In the genomic region with DNA sequence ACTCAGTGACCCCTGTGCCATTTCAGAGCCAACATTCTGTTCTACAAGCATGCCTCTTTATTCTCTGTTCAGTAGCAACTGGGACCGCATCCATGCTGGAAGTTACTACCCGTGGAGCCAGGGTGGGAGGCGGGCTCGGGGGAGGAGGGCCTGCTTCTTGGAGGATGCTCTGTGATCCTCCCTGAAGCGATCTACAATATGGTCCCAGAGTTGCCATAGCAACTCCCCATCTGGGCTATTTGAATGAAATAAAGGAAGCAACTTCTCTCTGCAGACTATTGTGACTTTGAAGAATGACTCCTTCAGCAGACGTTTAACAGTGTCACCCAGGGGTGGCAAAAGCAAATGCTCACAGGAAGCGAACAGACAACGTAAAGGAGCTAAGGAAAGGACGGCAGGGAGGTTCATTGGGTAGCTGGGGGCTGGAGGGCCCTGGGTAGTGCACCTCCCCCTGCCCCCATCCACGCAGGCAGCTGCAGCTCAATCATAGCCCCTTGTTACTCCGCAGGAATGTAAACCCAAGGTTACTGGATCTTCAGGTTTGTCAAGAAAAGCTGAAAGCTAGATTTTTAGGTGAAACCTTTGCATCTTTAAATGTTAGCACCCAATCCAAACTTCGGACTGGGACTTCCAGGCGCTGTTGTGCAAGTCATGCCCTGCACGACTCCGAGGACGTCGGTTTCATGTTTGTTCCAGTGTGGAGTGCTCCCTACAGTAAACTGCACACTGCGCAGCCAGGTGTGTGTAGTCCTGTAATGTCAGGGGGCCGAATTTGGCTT, we compare ENCODE assay signal across 15 cellular contexts. TPM values are rescaled to one million over a fixed set of nuclear protein-coding genes. Genes with fewer than 3 reads are reported as not detected.
A peak's percentile ranks its signal among the peaks of the same experiment; 100 is the strongest.
DNase-seq lines count a peak whose midpoint lies in the region; ATAC-seq and TF ChIP-seq lines count a peak whose summit lies in the region.
"Had no signal": no experiment of that assay in that cellular context is flagged by ENCODE, and none has a peak within 500 bp of the region (broad histone marks: within the 10 kb centered on the region; RNA-seq: fewer than 3 reads in every experiment).

No MANE protein-coding gene starts in this region.

- peaks cover 32% of the 10 kb centered on the region for H3K27me3 ChIP-seq in foreskin keratinocyte
- H3K27me3 ChIP-seq: right atrium auricular region, transverse colon had no signal

- no peak overlapping the region for H3K4me3 Mint-ChIP-seq in activated CD8-positive, alpha-beta T cell treated with anti-CD3 and anti-CD28 coated beads, Interleukin-2, amount 10 ng/mL, durations not matched to agents 7 days and 5 days
- no peak overlapping the region for H3K4me3 Mint-ChIP-seq in activated CD8-positive, alpha-beta T cell treated with anti-CD3 and anti-CD28 coated beads for 36 hours
- H3K4me3 Mint-ChIP-seq in immature natural killer cell = no peak overlapping the region

- peak overlapping the region; percentile 53 for H3K27ac Mint-ChIP-seq in activated CD8-positive, alpha-beta T cell treated with anti-CD3 and anti-CD28 coated beads, Interleukin-2, amount 10 ng/mL, durations not matched to agents 7 days and 5 days
- H3K27ac Mint-ChIP-seq in activated CD8-positive, alpha-beta T cell treated with anti-CD3 and anti-CD28 coated beads for 36 hours = no peak overlapping the region
- H3K27ac Mint-ChIP-seq in immature natural killer cell = no peak overlapping the region

- TF ChIP-seq CTCF in activated CD8-positive, alpha-beta T cell treated with anti-CD3 and anti-CD28 coated beads for 36 hours (IDR thresholded peaks at IDR 0.05) = no peak
- no peak for TF ChIP-seq CTCF in foreskin keratinocyte (conservative IDR thresholded peaks at IDR 0.05)

- no peaks in the 10 kb centered on the region for H3K9me3 Mint-ChIP-seq in activated CD8-positive, alpha-beta T cell treated with anti-CD3 and anti-CD28 coated beads, Interleukin-2, amount 10 ng/mL, durations not matched to agents 7 days and 5 days (ENCODE audit: insufficient read depth)
- no peaks in the 10 kb centered on the region for H3K9me3 Mint-ChIP-seq in activated CD8-positive, alpha-beta T cell treated with anti-CD3 and anti-CD28 coated beads for 36 hours
- H3K9me3 Mint-ChIP-seq in immature natural killer cell = no peaks in the 10 kb centered on the region

- no peak for ATAC-seq in activated CD8-positive, alpha-beta T cell treated with anti-CD3 and anti-CD28 coated beads, Interleukin-2, amount 10 ng/mL, durations not matched to agents 7 days and 5 days
- no peak for ATAC-seq in activated CD8-positive, alpha-beta T cell treated with anti-CD3 and anti-CD28 coated beads for 36 hours
- ATAC-seq in foreskin keratinocyte = peak; percentile 21
- ATAC-seq: SK-N-SH treated with all-trans-retinoic acid at 6 μM for 48 hours had no signal

- H3K4me1 Mint-ChIP-seq in activated CD8-positive, alpha-beta T cell treated with anti-CD3 and anti-CD28 coated beads, Interleukin-2, amount 10 ng/mL, durations not matched to agents 7 days and 5 days (ENCODE audit: low read depth) = peaks cover 35% of the 10 kb centered on the region
- H3K4me1 Mint-ChIP-seq in activated CD8-positive, alpha-beta T cell treated with anti-CD3 and anti-CD28 coated beads for 36 hours (ENCODE audit: low read depth) = peaks cover 29% of the 10 kb centered on the region
- H3K4me1 Mint-ChIP-seq in immature natural killer cell = peaks cover 5 to 20% of the 10 kb centered on the region in 2 donors

- H3K4me1 ChIP-seq in foreskin keratinocyte = no peaks in the 10 kb centered on the region
- H3K4me1 ChIP-seq: right atrium auricular region had no signal

- CTCF ChIA-PET in activated CD8-positive, alpha-beta T cell treated with anti-CD3 and anti-CD28 coated beads, Interleukin-2, amount 10 ng/mL, durations not matched to agents 7 days and 5 days (lab: Charles Lee) = interaction anchor here (0.6 to 11.7 kb wide), 7 partner anchors 12 to 183 kb away, joined by 3 to 172 read pairs (median 5); no protein-coding TSS in a partner anchor
- CTCF ChIA-PET in activated CD8-positive, alpha-beta T cell treated with anti-CD3 and anti-CD28 coated beads for 36 hours (lab: Charles Lee) = interaction anchor here (0.9 to 2.3 kb wide), 4 partner anchors 9 to 67 kb away, joined by 3 to 16 read pairs (median 10); no protein-coding TSS in a partner anchor

- no peak overlapping the region for H3K27ac ChIP-seq in foreskin keratinocyte
- H3K27ac ChIP-seq: KMS-11, right atrium auricular region, transverse colon had no signal

- POLR2A ChIA-PET in activated CD8-positive, alpha-beta T cell treated with anti-CD3 and anti-CD28 coated beads, Interleukin-2, amount 10 ng/mL, durations not matched to agents 7 days and 5 days (lab: Charles Lee) = interaction anchor here (3.1 kb wide), 1 partner anchor 41 kb away, joined by 26 read pairs; no protein-coding TSS in a partner anchor
- POLR2A ChIA-PET in activated CD8-positive, alpha-beta T cell treated with anti-CD3 and anti-CD28 coated beads for 36 hours (lab: Charles Lee) = interaction anchor here (0.9 to 2.7 kb wide), 2 partner anchors 40 to 49 kb away, joined by 3 to 11 read pairs; no protein-coding TSS in a partner anchor

- no peaks in the 10 kb centered on the region for H3K27me3 Mint-ChIP-seq in activated CD8-positive, alpha-beta T cell treated with anti-CD3 and anti-CD28 coated beads, Interleukin-2, amount 10 ng/mL, durations not matched to agents 7 days and 5 days (ENCODE audit: low read depth)
- no peaks in the 10 kb centered on the region for H3K27me3 Mint-ChIP-seq in activated CD8-positive, alpha-beta T cell treated with anti-CD3 and anti-CD28 coated beads for 36 hours
- H3K27me3 Mint-ChIP-seq in immature natural killer cell (ENCODE audit: low read depth in 3 of 3) = peaks cover 0 to 8% (median 6%) of the 10 kb centered on the region in 3 donors

- H3K36me3 Mint-ChIP-seq in activated CD8-positive, alpha-beta T cell treated with anti-CD3 and anti-CD28 coated beads, Interleukin-2, amount 10 ng/mL, durations not matched to agents 7 days and 5 days (ENCODE audit: low read depth) = peaks cover 31% of the 10 kb centered on the region
- peaks cover 22% of the 10 kb centered on the region for H3K36me3 Mint-ChIP-seq in activated CD8-positive, alpha-beta T cell treated with anti-CD3 and anti-CD28 coated beads for 36 hours (ENCODE audit: low read depth)
- peaks cover 0 to 5% (median 0%) of the 10 kb centered on the region in 3 donors for H3K36me3 Mint-ChIP-seq in immature natural killer cell

- intact Hi-C loops in activated CD8-positive, alpha-beta T cell treated with anti-CD3 and anti-CD28 coated beads for 36 hours (cut with micrococcal nuclease) = no loop called here

- DNase-seq in activated CD8-positive, alpha-beta T cell treated with anti-CD3 and anti-CD28 coated beads, Interleukin-2, amount 10 ng/mL, durations not matched to agents 7 days and 5 days = no peak
- DNase-seq in activated CD8-positive, alpha-beta T cell treated with anti-CD3 and anti-CD28 coated beads for 36 hours = no peak
- peak; percentile 53 for DNase-seq in NCI-H524 treated with DMSO at 0.1 percent for 48 hours (lab: John Stamatoyannopoulos, UW)
- no peak for DNase-seq in foreskin keratinocyte
- peak; percentile 25 for DNase-seq in putamen (ENCODE audit: low spot score)
- DNase-seq in DMS79 treated with DMSO at 0.1 percent for 48 hours (lab: John Stamatoyannopoulos, UW) = no peak
- no peak for DNase-seq in activated gamma-delta T cell treated with Interleukin-2 at 50 U/mL for 16 hours
- no peak for DNase-seq in immature natural killer cell
- DNase-seq: activated CD4-positive, alpha-beta T cell treated with anti-CD3 and anti-CD28 coated beads, Interleukin-2, amount 50 U/mL, for 48 hours; aorta; effector memory CD4-positive, alpha-beta T cell; transverse colon had no signal

RNA-seq across cellular contexts. Expression of gene MEAK7, which starts 51.1 kb away (rescaled TPM):
- total RNA-seq in activated CD8-positive, alpha-beta T cell treated with anti-CD3 and anti-CD28 coated beads, Interleukin-2, amount 10 ng/mL, durations not matched to agents 7 days and 5 days = 10 to 100 TPM; 62.3 to 72.4 TPM
- total RNA-seq in activated CD8-positive, alpha-beta T cell treated with anti-CD3 and anti-CD28 coated beads for 36 hours = 10 to 100 TPM; 21.1 to 22.4 TPM
- total RNA-seq in foreskin keratinocyte = 64.9 and 77.9 TPM in 2 replicates
- 42.9 and 44.8 TPM in 2 replicates for polyA plus RNA-seq in foreskin keratinocyte
- 1 to 10 TPM; 3.0 to 5.2 (median 5.1) TPM for polyA plus RNA-seq in immature natural killer cell

Comparison
In these comparisons a context has a peak if more than half of its experiments do, and no peak if none do; other contexts are left out.
1. DNase-seq: peak in NCI-H524 treated with DMSO at 0.1 percent for 48 hours (single experiment) and putamen (single experiment); none in activated CD8-positive, alpha-beta T cell treated with anti-CD3 and anti-CD28 coated beads, Interleukin-2, amount 10 ng/mL, durations not matched to agents 7 days and 5 days (single experiment), activated CD8-positive, alpha-beta T cell treated with anti-CD3 and anti-CD28 coated beads for 36 hours (single experiment), foreskin keratinocyte (0 of 2), DMS79 treated with DMSO at 0.1 percent for 48 hours (single experiment), activated gamma-delta T cell treated with Interleukin-2 at 50 U/mL for 16 hours (single experiment) and immature natural killer cell (0 of 3).